In genomic region chr2:152320166-152320565, GRCh38 we compare ENCODE assay signal across 22 cellular contexts. TPM values are rescaled to one million over a fixed set of nuclear protein-coding genes. Genes with fewer than 3 reads are reported as not detected.
DNase-seq lines count a peak whose midpoint lies in the region; ATAC-seq, FAIRE-seq and TF ChIP-seq lines count a peak whose summit lies in the region.
"Had no signal": no experiment of that assay in that cellular context is flagged by ENCODE, and none has a peak within 500 bp of the region (broad histone marks: within the 10 kb centered on the region; RNA-seq: fewer than 3 reads in every experiment).

No MANE protein-coding gene starts in this region.

- no peak overlapping the region for H4K91ac ChIP-seq in H9 (ENCODE audit: insufficient read length, low read depth, low read length)

- no peak overlapping the region for H3K56ac ChIP-seq in H9 (ENCODE audit: insufficient read length, low read depth, low read length)

- no peak overlapping the region for H3K18ac ChIP-seq in H9 (ENCODE audit: insufficient read length, low read depth, low read length)

- POLR2A ChIA-PET in RWPE1 (lab: Yijun Ruan, JAX; ENCODE audit: low non-redundant PET): no interaction called here

- DNase-seq in AG20443 (ENCODE audit: low spot score): peak; percentile 13
- no peak for DNase-seq in H9
- peak; percentile 17 for DNase-seq in UCSD-AML1 (lab: John Stamatoyannopoulos, UW; ENCODE audit: unreplicated experiment)
- DNase-seq in kidney tubule cell (ENCODE audit: low spot score): peak; percentile 9
- DNase-seq in GM19239 (ENCODE audit: insufficient read length, low spot score): no peak
- no peak for DNase-seq in RWPE1 (ENCODE audit: low spot score)
- no peak for DNase-seq in inferior parietal cortex (ENCODE audit: extremely low spot score)
- DNase-seq: activated CD4-positive, alpha-beta T cell treated with anti-CD3 and anti-CD28 coated beads for 36 hours; CD4-positive, alpha-beta T cell; DMS53; HCEC 1CT; immature natural killer cell; Karpas-422; NCI-H1417 treated with DMSO at 0.1 percent for 48 hours; NCI-H526 treated with DMSO at 0.1 percent for 48 hours had no signal

- no peak overlapping the region for H2BK20ac ChIP-seq in H9 (ENCODE audit: low read depth, low read length, poor library complexity, severe bottlenecking)

- no peak overlapping the region for H3K23ac ChIP-seq in H9 (ENCODE audit: insufficient read length, low read depth, low read length)

- no peak for FAIRE-seq in GM19239 (lab: Jason Lieb, UNC)
- FAIRE-seq: TTC549 had no signal

- H3K27ac Mint-ChIP-seq in H9: peak overlapping the region in 2 of 3 experiments; percentile 25 to 57; a peak in 2 of 7 replicates
- H3K27ac Mint-ChIP-seq: activated CD4-positive, alpha-beta T cell treated with anti-CD3 and anti-CD28 coated beads for 36 hours; activated naive CD4-positive, alpha-beta T cell treated with anti-CD3 and anti-CD28 coated beads, Interleukin-2, amount 50 U/mL, for 72 hours; brain; CD4-positive, alpha-beta T cell; immature natural killer cell had no signal

- H2AFZ ChIP-seq in H9 (ENCODE audit: low read length): no peak overlapping the region

- no peaks in the 10 kb centered on the region for H3K4me1 ChIP-seq in H9 (ENCODE audit: insufficient read depth, low read length)
- H3K4me1 ChIP-seq: suprapubic skin had no signal

- TF ChIP-seq CTCF in H9 (conservative IDR thresholded peaks at IDR 0.05) (no peak), RWPE1 (conservative IDR thresholded peaks at IDR 0.05; ENCODE audit: low read depth) (no peak)

- no peaks in the 10 kb centered on the region for H3K23me2 ChIP-seq in H9 (ENCODE audit: insufficient read length, low read depth, low read length, poor library complexity, severe bottlenecking)

- no peak overlapping the region for H4K8ac ChIP-seq in H9 (replicated peaks; ENCODE audit: insufficient read length, low read depth, low read length)

- H3T11ph ChIP-seq in H9 (ENCODE audit: low read length): no peak overlapping the region

- H4K5ac ChIP-seq in H9 (ENCODE audit: insufficient read length, low read depth, low read length): no peak overlapping the region

- no peak overlapping the region for H3K14ac ChIP-seq in H9 (ENCODE audit: insufficient read depth, low read length)

- no peak overlapping the region for H2BK120ac ChIP-seq in H9 (ENCODE audit: low read depth, low read length, poor library complexity, severe bottlenecking)

- H3K79me2 ChIP-seq in H9 (ENCODE audit: insufficient read depth, low read length): no peaks in the 10 kb centered on the region

- H2BK5ac ChIP-seq in H9 (ENCODE audit: insufficient read length, low read length): no peak overlapping the region

- no peak overlapping the region for H2BK15ac ChIP-seq in H9 (ENCODE audit: low read depth, low read length)

- CTCF ChIA-PET in RWPE1 (lab: Yijun Ruan, JAX): no interaction called here

- no peaks in the 10 kb centered on the region; the same call in 1 of the 2 replicates for H3K27me3 Mint-ChIP-seq in H9 (ENCODE audit: low read depth)

- no peaks in the 10 kb centered on the region for H3K79me1 ChIP-seq in H9 (ENCODE audit: insufficient read depth, low read depth, low read length, poor library complexity, severe bottlenecking)

- H2BK12ac ChIP-seq in H9 (ENCODE audit: insufficient read length, low read depth, low read length): no peak overlapping the region

- no CpG with 5 or more reads among the region's 2 CpGs for WGBS in H9 (ENCODE audit: extremely low coverage, insufficient read length, low lambda C conversion rate)

- peaks cover 0 to 2% of the 10 kb centered on the region in 2 experiments; a peak in 4 of 5 replicates for H3K9me3 Mint-ChIP-seq in H9
- H3K9me3 Mint-ChIP-seq: activated naive CD4-positive, alpha-beta T cell treated with anti-CD3 and anti-CD28 coated beads, Interleukin-2, amount 50 U/mL, for 72 hours; CD4-positive, alpha-beta T cell had no signal

- no peaks in the 10 kb centered on the region for H3K9me3 ChIP-seq in H9 (ENCODE audit: control insufficient read depth, low read depth, low read length)

- H3K4me1 Mint-ChIP-seq in H9: no peaks in the 10 kb centered on the region
- H3K4me1 Mint-ChIP-seq: activated CD4-positive, alpha-beta T cell treated with anti-CD3 and anti-CD28 coated beads for 36 hours; brain; immature natural killer cell had no signal

- no peak overlapping the region for H3K4me3 Mint-ChIP-seq in H9
- H3K4me3 Mint-ChIP-seq: activated CD4-positive, alpha-beta T cell treated with anti-CD3 and anti-CD28 coated beads for 36 hours; brain; CD4-positive, alpha-beta T cell; immature natural killer cell had no signal

- H3K4me2 ChIP-seq in H9 (ENCODE audit: insufficient read depth, insufficient read length, low read length): no peak overlapping the region

- H3K27ac ChIP-seq in H9 (ENCODE audit: insufficient read length, low read depth, low read length) (no peak overlapping the region), RWPE1 (no peak overlapping the region)
- H3K27ac ChIP-seq: coronary artery, suprapubic skin had no signal

- no peak for ATAC-seq in GM19351 (IDR thresholded peaks at IDR 0.05; ENCODE audit: unreplicated experiment)
- ATAC-seq: activated CD4-positive, alpha-beta T cell treated with anti-CD3 and anti-CD28 coated beads for 36 hours; activated naive CD4-positive, alpha-beta T cell treated with anti-CD3 and anti-CD28 coated beads, Interleukin-2, amount 50 U/mL, for 72 hours; sciatic nerve had no signal

- no peak overlapping the region for H3K9ac ChIP-seq in H9 (ENCODE audit: extremely low read depth, insufficient read length, low read length)

- no peaks in the 10 kb centered on the region for H3K27me3 ChIP-seq in H9 (ENCODE audit: insufficient read depth, low read length)
- H3K27me3 ChIP-seq: suprapubic skin had no signal

- H2AK5ac ChIP-seq in H9 (ENCODE audit: insufficient read length, low read length): no peak overlapping the region

- H4K20me1 ChIP-seq in H9 (ENCODE audit: control insufficient read depth, insufficient read depth, insufficient read length): no peaks in the 10 kb centered on the region

- H3K36me3 Mint-ChIP-seq in H9 (ENCODE audit: insufficient read depth in 1 of 3, low read depth in 3 of 3): no peaks in the 10 kb centered on the region
- H3K36me3 Mint-ChIP-seq: brain, immature natural killer cell had no signal

- H3K4ac ChIP-seq in H9 (ENCODE audit: low read depth, low read length): no peak overlapping the region

RNA-seq across cellular contexts. Expression of gene FMNL2, which starts 14.8 kb away (rescaled TPM):
- total RNA-seq in H9 (2021): 30.3 and 33.6 TPM in 2 replicates

Comparison
In these comparisons a context has a peak if more than half of its experiments do, and no peak if none do; other contexts are left out.
1. DNase-seq: peak in AG20443 (single experiment), UCSD-AML1 (single experiment) and kidney tubule cell (single experiment); none in H9 (single experiment), GM19239 (single experiment), RWPE1 (single experiment) and inferior parietal cortex (single experiment).